24 cellular contexts compared by ENCODE assay signal in genomic region chr1:159868766-159869165, GRCh38. TPM values are rescaled to one million over a fixed set of nuclear protein-coding genes. Genes with fewer than 3 reads are reported as not detected.
DNase-seq lines count a peak whose midpoint lies in the region; FAIRE-seq and TF ChIP-seq lines count a peak whose summit lies in the region.
"Had no signal": no experiment of that assay in that cellular context is flagged by ENCODE, and none has a peak within 500 bp of the region (broad histone marks: within the 10 kb centered on the region; RNA-seq: fewer than 3 reads in every experiment).

No MANE protein-coding gene starts in this region.

- H3K36me3 Mint-ChIP-seq in astrocyte (ENCODE audit: low read depth, unreplicated experiment): peaks cover 14% of the 10 kb centered on the region
- H3K36me3 Mint-ChIP-seq in neural progenitor cell: no peaks in the 10 kb centered on the region

- H3K4me3 Mint-ChIP-seq in astrocyte (ENCODE audit: unreplicated experiment) (peak overlapping the region; percentile 54), neural progenitor cell (no peak overlapping the region)
- H3K4me3 Mint-ChIP-seq: activated CD4-positive, alpha-beta T cell treated with anti-CD3 and anti-CD28 coated beads for 36 hours; activated T-helper 17 cell treated with anti-CD3 and anti-CD28 coated beads, Interleukin-2, amount 50 U/mL, for 72 hours had no signal

- no peak for FAIRE-seq in astrocyte (lab: Jason Lieb, UNC)
- FAIRE-seq: GM12878, TTC549 had no signal

- H3F3A ChIP-seq in MM.1S (ENCODE audit: insufficient read depth, low read length): peaks cover 18% of the 10 kb centered on the region
- no peaks in the 10 kb centered on the region for H3F3A ChIP-seq in neural progenitor cell (ENCODE audit: low read depth)

- peak overlapping the region; percentile 61 for H3K4me2 ChIP-seq in MM.1S (ENCODE audit: low read depth, low read length)
- H3K4me2 ChIP-seq in astrocyte (ENCODE audit: low read length): peak overlapping the region; percentile 63
- H3K4me2 ChIP-seq in neural progenitor cell: no peak overlapping the region

- no peaks in the 10 kb centered on the region for H3K9me3 ChIP-seq in MM.1S (replicated peaks; ENCODE audit: insufficient read depth, low read length)
- no peaks in the 10 kb centered on the region for H3K9me3 ChIP-seq in astrocyte (ENCODE audit: insufficient read depth, low read depth, low read length)
- H3K9me3 ChIP-seq in neural progenitor cell (ENCODE audit: low read depth): no peaks in the 10 kb centered on the region
- no peaks in the 10 kb centered on the region for H3K9me3 ChIP-seq in ovary
- H3K9me3 ChIP-seq: esophagus muscularis mucosa, psoas muscle had no signal

- H3K27me3 Mint-ChIP-seq in astrocyte (ENCODE audit: low read depth, unreplicated experiment) (peaks cover 7% of the 10 kb centered on the region), neural progenitor cell (ENCODE audit: insufficient read depth, low read depth) (peaks cover 7% of the 10 kb centered on the region)
- H3K27me3 Mint-ChIP-seq: activated T-helper 17 cell treated with anti-CD3 and anti-CD28 coated beads, Interleukin-2, amount 50 U/mL, for 72 hours had no signal

- no peaks in the 10 kb centered on the region for H3K9me2 ChIP-seq in MM.1S (replicated peaks; ENCODE audit: insufficient read depth, low read length)

- TF ChIP-seq CTCF in MM.1S (IDR thresholded peaks at IDR 0.05; ENCODE audit: low read length) (no peak), astrocyte (IDR thresholded peaks at IDR 0.05; ENCODE audit: insufficient read depth, low read depth, low read length) (no peak), neural progenitor cell (IDR thresholded peaks at IDR 0.05) (no peak), ovary (IDR thresholded peaks at IDR 0.05) (no peak)

- peak overlapping the region; percentile 77 for H3K27ac Mint-ChIP-seq in astrocyte (ENCODE audit: unreplicated experiment)
- H3K27ac Mint-ChIP-seq in neural progenitor cell: peak overlapping the region; percentile 69
- H3K27ac Mint-ChIP-seq: activated CD4-positive, alpha-beta T cell treated with anti-CD3 and anti-CD28 coated beads for 36 hours; activated T-helper 17 cell treated with anti-CD3 and anti-CD28 coated beads, Interleukin-2, amount 50 U/mL, for 72 hours had no signal

- H2AFZ ChIP-seq in MM.1S (ENCODE audit: low read length): peak overlapping the region; percentile 64
- no peak overlapping the region for H2AFZ ChIP-seq in astrocyte (ENCODE audit: low read depth, low read length)
- no peak overlapping the region for H2AFZ ChIP-seq in neural progenitor cell (replicated peaks)

- no peak for TF ChIP-seq EP300 in ovary (IDR thresholded peaks at IDR 0.05)

- 26 to 43% (median 33%) methylated on average over 3 of the region's 3 CpGs for WGBS in ovary, 3 donors

- TF ChIP-seq POLR2A in ovary (IDR thresholded peaks at IDR 0.05): no peak

- H3K4me3 ChIP-seq in MM.1S (ENCODE audit: low read length) (no peak overlapping the region; the same call in 1 of the 2 replicates), astrocyte (ENCODE audit: insufficient read depth, low read depth, low read length) (no peak overlapping the region), neural progenitor cell (no peak overlapping the region), ovary (no peak overlapping the region)
- H3K4me3 ChIP-seq: cardiac muscle cell, dorsolateral prefrontal cortex, esophagus muscularis mucosa, GM12878, psoas muscle had no signal

- H3K27ac ChIP-seq in MM.1S (ENCODE audit: low read length): peak overlapping the region; percentile 79
- no peak overlapping the region for H3K27ac ChIP-seq in astrocyte (ENCODE audit: low read depth, low read length)
- H3K27ac ChIP-seq in neural progenitor cell: no peak overlapping the region
- no peak overlapping the region for H3K27ac ChIP-seq in ovary
- H3K27ac ChIP-seq: cardiac muscle cell, psoas muscle had no signal

- peaks cover 48% of the 10 kb centered on the region for H3K4me1 Mint-ChIP-seq in astrocyte (ENCODE audit: low read depth, unreplicated experiment)
- H3K4me1 Mint-ChIP-seq in neural progenitor cell: peaks cover 14% of the 10 kb centered on the region

- H3K79me2 ChIP-seq in MM.1S (ENCODE audit: low read length) (no peaks in the 10 kb centered on the region), astrocyte (ENCODE audit: insufficient read depth, low read length) (no peaks in the 10 kb centered on the region), neural progenitor cell (ENCODE audit: low read depth) (no peaks in the 10 kb centered on the region)

- H3K4me1 ChIP-seq in MM.1S (ENCODE audit: low read length): peaks cover 23% of the 10 kb centered on the region
- H3K4me1 ChIP-seq in astrocyte (ENCODE audit: insufficient read depth, low read length): peaks cover 14% of the 10 kb centered on the region
- H3K4me1 ChIP-seq in neural progenitor cell: peaks cover 14% of the 10 kb centered on the region
- H3K4me1 ChIP-seq in ovary (ENCODE audit: insufficient read depth): peaks cover 4% of the 10 kb centered on the region
- H3K4me1 ChIP-seq: psoas muscle had no signal

- DNase-seq in DMS53 (lab: John Stamatoyannopoulos, UW): peak; percentile 55
- no peak for DNase-seq in DMS53 treated with DMSO at 0.1 percent for 48 hours (lab: John Stamatoyannopoulos, UW; ENCODE audit: unreplicated experiment)
- DNase-seq in MM.1S: peak; percentile 68
- DNase-seq in astrocyte (ENCODE audit: low read depth): no peak
- DNase-seq in neural progenitor cell (ENCODE audit: low spot score): no peak
- no peak for DNase-seq in foreskin melanocyte
- no peak for DNase-seq in ovary
- DNase-seq in NCI-H1930 (lab: John Stamatoyannopoulos, UW): no peak
- DNase-seq: Kasumi-1, NCI-H2227 treated with DMSO at 0.1 percent for 48 hours, psoas muscle had no signal

- peak overlapping the region; percentile 34 for H3K9ac ChIP-seq in MM.1S (ENCODE audit: low read length)
- H3K9ac ChIP-seq in astrocyte (ENCODE audit: low read length): peak overlapping the region; percentile 4
- no peak overlapping the region for H3K9ac ChIP-seq in neural progenitor cell

- H3K36me3 ChIP-seq in MM.1S (replicated peaks; ENCODE audit: insufficient read depth, low read length) (no peaks in the 10 kb centered on the region), astrocyte (ENCODE audit: insufficient read depth, low read length) (no peaks in the 10 kb centered on the region), neural progenitor cell (no peaks in the 10 kb centered on the region), ovary (no peaks in the 10 kb centered on the region)
- H3K36me3 ChIP-seq: cardiac muscle cell, esophagus muscularis mucosa had no signal

- no peaks in the 10 kb centered on the region for H3K27me3 ChIP-seq in MM.1S (replicated peaks; ENCODE audit: insufficient read depth, low read length)
- no peaks in the 10 kb centered on the region for H3K27me3 ChIP-seq in astrocyte (ENCODE audit: insufficient read depth, low read length)
- no peaks in the 10 kb centered on the region for H3K27me3 ChIP-seq in neural progenitor cell
- H3K27me3 ChIP-seq in ovary: no peaks in the 10 kb centered on the region

- H3K9me3 Mint-ChIP-seq in astrocyte (ENCODE audit: unreplicated experiment) (peaks cover 2% of the 10 kb centered on the region), neural progenitor cell (peaks cover 2% of the 10 kb centered on the region)
- H3K9me3 Mint-ChIP-seq: activated T-helper 17 cell treated with anti-CD3 and anti-CD28 coated beads, Interleukin-2, amount 50 U/mL, for 72 hours had no signal

- H4K20me1 ChIP-seq in MM.1S (ENCODE audit: insufficient read depth, low read length) (no peaks in the 10 kb centered on the region), astrocyte (ENCODE audit: insufficient read depth, low read length) (no peaks in the 10 kb centered on the region), neural progenitor cell (ENCODE audit: low read depth) (no peaks in the 10 kb centered on the region)

- intact Hi-C loops in ovary (cut with DNase I): no loop called here

RNA-seq across cellular contexts. Expression of gene VSIG8, which starts 6.3 kb away (rescaled TPM):
- total RNA-seq in astrocyte (not detected in 2 replicates), neural progenitor cell (ENCODE audit: low replicate concordance) (not detected in 2 replicates), ovary (under 1 TPM in 5 of 7 donors, not detected in 2; 0.18 to 0.48 (median 0.23) TPM)
- polyA plus RNA-seq in ovary: under 1 TPM in 1 of 2 donors, not detected in 1; 0.06 TPM
- total RNA-seq: cardiac muscle cell, esophagus muscularis mucosa, GM12878, left colon, psoas muscle, RPMI7951, urinary bladder had no signal
- polyA plus RNA-seq: BJ, cardiac muscle cell, GM12878, psoas muscle had no signal

RNA-seq across cellular contexts. Expression of gene CFAP45, which starts 31.2 kb away (rescaled TPM):
- total RNA-seq in astrocyte (3.2 and 4.3 TPM in 2 replicates), neural progenitor cell (ENCODE audit: low replicate concordance) (not detected in 2 replicates), ovary (10 to 100 TPM in 1 of 7 donors, 1 to 10 TPM in 6; 1.1 to 16.7 (median 1.5) TPM)
- polyA plus RNA-seq in ovary: under 1 TPM; 0.30 to 0.50 TPM
- total RNA-seq: cardiac muscle cell had no signal
- polyA plus RNA-seq: cardiac muscle cell had no signal

RNA-seq across cellular contexts. Expression of gene SLAMF8, which starts 42.1 kb away (rescaled TPM):
- total RNA-seq in astrocyte: 1.7 and 3.6 TPM in 2 replicates
- total RNA-seq in neural progenitor cell (ENCODE audit: low replicate concordance): not detected in 2 replicates
- total RNA-seq in ovary: 1 to 10 TPM in 3 of 7 donors, under 1 TPM in 4; 0.43 to 6.2 (median 0.72) TPM
- polyA plus RNA-seq in ovary: 1 to 10 TPM in 1 of 2 donors, under 1 TPM in 1; 0.73 to 8.4 TPM
- total RNA-seq: cardiac muscle cell, glomerular endothelial cell had no signal
- polyA plus RNA-seq: cardiac muscle cell, neural cell had no signal

RNA-seq across cellular contexts. Expression of gene TAGLN2, which starts 56.5 kb away (rescaled TPM):
- total RNA-seq in astrocyte: 614 and 688 TPM in 2 replicates
- total RNA-seq in neural progenitor cell (ENCODE audit: low replicate concordance): 3.9 and 12.1 TPM in 2 replicates
- total RNA-seq in ovary: 100 to 1,000 TPM in 6 of 7 donors, 10 to 100 TPM in 1; 81.8 to 202 (median 149) TPM
- polyA plus RNA-seq in ovary: 100 to 1,000 TPM; 174 to 266 TPM

Comparison
In these comparisons a context has a peak if more than half of its experiments do, and no peak if none do; other contexts are left out.
1. DNase-seq: peak in DMS53 (single experiment) and MM.1S (single experiment); none in DMS53 treated with DMSO at 0.1 percent for 48 hours (single experiment), astrocyte (single experiment), neural progenitor cell (single experiment), foreskin melanocyte (single experiment), ovary (0 of 5) and NCI-H1930 (0 of 2).